In genomic region chr1:27522148-27522859, GRCh38 we compare ENCODE assay signal across 8 cellular contexts. TPM values are rescaled to one million over a fixed set of nuclear protein-coding genes. Genes with fewer than 3 reads are reported as not detected.
DNase-seq lines count a peak whose midpoint lies in the region; ATAC-seq and TF ChIP-seq lines count a peak whose summit lies in the region.

No MANE protein-coding gene starts in this region.

- H3K36me3 ChIP-seq in heart right ventricle = no peaks in the 10 kb centered on the region

- peak overlapping the region; percentile 3 to 87 (median 74) for H3K27ac ChIP-seq in heart right ventricle

- DNase-seq in heart right ventricle (no peak), left cardiac atrium (no peak), glutamatergic neuron (peak; percentile 52), GM13977 (ENCODE audit: low spot score) (no peak)
- peak; percentile 78 to 84 for DNase-seq in activated T-cell treated with anti-CD3 and anti-CD28 coated beads, Interleukin-2, amount 50 U/mL, for 72 hours
- DNase-seq in stimulated activated CD4-positive, alpha-beta T cell treated with anti-CD3 and anti-CD28 coated beads, Interleukin-4, amount 100 ng/mL, for 48 hours (ENCODE audit: low read depth in 2 of 2) = peak; percentile 60 to 71

- peak overlapping the region; percentile 81 for H3K27ac Mint-ChIP-seq in activated T-cell treated with anti-CD3 and anti-CD28 coated beads, Interleukin-2, amount 50 U/mL, for 72 hours
- peak overlapping the region; percentile 91 for H3K27ac Mint-ChIP-seq in glutamatergic neuron (ENCODE audit: unreplicated experiment)

- intact Hi-C loops in heart right ventricle (cut with DNase I) = loop anchor here in 1 of 10 donors (10.0 kb wide), 1 partner anchor 82 kb away; the partner anchor contains the start of gene AHDC1
- intact Hi-C loops in left cardiac atrium (cut with DNase I) = no loop called here

- no peaks in the 10 kb centered on the region for H3K9me3 ChIP-seq in heart right ventricle

- H3K4me1 ChIP-seq in heart right ventricle = peaks cover 69 to 100% (median 91%) of the 10 kb centered on the region in 9 donors

- no peaks in the 10 kb centered on the region for H3K27me3 ChIP-seq in heart right ventricle

- no peaks in the 10 kb centered on the region for H3K27me3 Mint-ChIP-seq in activated T-cell treated with anti-CD3 and anti-CD28 coated beads, Interleukin-2, amount 50 U/mL, for 72 hours (ENCODE audit: low read depth)
- H3K27me3 Mint-ChIP-seq in glutamatergic neuron (ENCODE audit: unreplicated experiment) = peaks cover 25% of the 10 kb centered on the region

- WGBS in heart right ventricle, 2 donors = 54% methylated on average over 20 of the region's 20 CpGs

- H3K4me3 ChIP-seq in heart right ventricle = peak overlapping the region in 2 of 10 donors; percentile 23 to 33

- peaks cover 89% of the 10 kb centered on the region for H3K4me1 Mint-ChIP-seq in activated T-cell treated with anti-CD3 and anti-CD28 coated beads, Interleukin-2, amount 50 U/mL, for 72 hours (ENCODE audit: low read depth)
- peaks cover 67% of the 10 kb centered on the region for H3K4me1 Mint-ChIP-seq in glutamatergic neuron (ENCODE audit: low read depth, unreplicated experiment)

- H3K4me3 Mint-ChIP-seq in activated T-cell treated with anti-CD3 and anti-CD28 coated beads, Interleukin-2, amount 50 U/mL, for 72 hours = peak overlapping the region; percentile 91 to 94
- H3K4me3 Mint-ChIP-seq in glutamatergic neuron (ENCODE audit: unreplicated experiment) = peak overlapping the region; percentile 72

- ATAC-seq in heart right ventricle = no peak
- no peak for ATAC-seq in left cardiac atrium
- peak; percentile 63 to 75 for ATAC-seq in activated T-cell treated with anti-CD3 and anti-CD28 coated beads, Interleukin-2, amount 50 U/mL, for 72 hours (replicated peaks in 1 of 2)
- no peak for ATAC-seq in GM21619 (IDR thresholded peaks at IDR 0.05; ENCODE audit: unreplicated experiment)
- ATAC-seq in GM21381 (IDR thresholded peaks at IDR 0.05; ENCODE audit: unreplicated experiment) = no peak

- H3K9me3 Mint-ChIP-seq in activated T-cell treated with anti-CD3 and anti-CD28 coated beads, Interleukin-2, amount 50 U/mL, for 72 hours = no peaks in the 10 kb centered on the region
- H3K9me3 Mint-ChIP-seq in glutamatergic neuron (ENCODE audit: unreplicated experiment) = peaks cover 32% of the 10 kb centered on the region

- no peak for TF ChIP-seq CTCF in heart right ventricle (IDR thresholded peaks at IDR 0.05)
- TF ChIP-seq CTCF in glutamatergic neuron (IDR thresholded peaks at IDR 0.05; ENCODE audit: partially characterized antibody, unreplicated experiment) = no peak
- no peak for TF ChIP-seq CTCF in GM13977 (IDR thresholded peaks at IDR 0.05; ENCODE audit: extremely low read depth, insufficient read depth, missing control alignments)

- peaks cover 0 to 2% of the 10 kb centered on the region in 2 donors for H3K36me3 Mint-ChIP-seq in activated T-cell treated with anti-CD3 and anti-CD28 coated beads, Interleukin-2, amount 50 U/mL, for 72 hours (ENCODE audit: insufficient read depth in 2 of 2)
- H3K36me3 Mint-ChIP-seq in glutamatergic neuron (ENCODE audit: unreplicated experiment) = no peaks in the 10 kb centered on the region

- in situ Hi-C loops in GM13977 (cut with MboI; ENCODE audit: low pct_unique_long_range_greater_than_20kb, low sequenced_read_pairs, unreplicated experiment) = no loop called here

RNA-seq across cellular contexts. Expression of gene WASF2, which starts 32.3 kb away (rescaled TPM):
- total RNA-seq in heart right ventricle (10 to 100 TPM; 41.2 to 75.4 (median 52.0) TPM), left cardiac atrium (10 to 100 TPM; 71.8 to 77.4 TPM), glutamatergic neuron (ENCODE audit: unreplicated experiment) (47.0 TPM)
- polyA plus RNA-seq in heart right ventricle = 10 to 100 TPM; 19.6 to 24.8 TPM
- 100 to 1,000 TPM; 146 to 197 TPM for total RNA-seq in activated T-cell treated with anti-CD3 and anti-CD28 coated beads, Interleukin-2, amount 50 U/mL, for 72 hours

Comparison
In these comparisons a context has a peak if more than half of its experiments do, and no peak if none do; other contexts are left out.
1. ATAC-seq: peak in activated T-cell treated with anti-CD3 and anti-CD28 coated beads, Interleukin-2, amount 50 U/mL, for 72 hours (2 of 2); none in heart right ventricle (0 of 8), left cardiac atrium (0 of 2), GM21619 (single experiment) and GM21381 (single experiment).
2. DNase-seq: peak in activated T-cell treated with anti-CD3 and anti-CD28 coated beads, Interleukin-2, amount 50 U/mL, for 72 hours (2 of 2), glutamatergic neuron (single experiment) and stimulated activated CD4-positive, alpha-beta T cell treated with anti-CD3 and anti-CD28 coated beads, Interleukin-4, amount 100 ng/mL, for 48 hours (2 of 2); none in heart right ventricle (0 of 2), left cardiac atrium (single experiment) and GM13977 (single experiment).